In genomic region chr21:36471254-36471723, GRCh38 we compare ENCODE assay signal across 2 cellular contexts.
TF ChIP-seq lines count a peak whose summit lies in the region.

No MANE protein-coding gene starts in this region.

TF ChIP-seq in endothelial cell of umbilical vein, 7 proteins besides CTCF, POLR2A, EP300 and RAD21 (continued from another document):
- no peak for TF ChIP-seq EZH2 (IDR thresholded peaks at IDR 0.05; ENCODE audit: borderline replicate concordance, low read depth, low read length, severe bottlenecking)
- no peak for TF ChIP-seq JUN (IDR thresholded peaks at IDR 0.05; ENCODE audit: borderline replicate concordance, insufficient read depth, insufficient read length, low read depth)
- no peak for TF ChIP-seq FOS (IDR thresholded peaks at IDR 0.05; ENCODE audit: borderline replicate concordance, insufficient read depth, low read length)
- TF ChIP-seq POLR2AphosphoS5 (IDR thresholded peaks at IDR 0.05; ENCODE audit: insufficient read depth, low read depth, low read length), result no peak
- no peak for TF ChIP-seq MYC (IDR thresholded peaks at IDR 0.05; ENCODE audit: low read depth, low read length)

TF ChIP-seq in SK-N-SH, 30 proteins besides CTCF, POLR2A, EP300 and RAD21 (continued from another document):
- TF ChIP-seq ZBTB33 (IDR thresholded peaks at IDR 0.05; ENCODE audit: borderline replicate concordance, low read depth) (no peak), ELF1 (IDR thresholded peaks at IDR 0.05) (no peak), TCF12 (IDR thresholded peaks at IDR 0.05) (no peak), RCOR1 (IDR thresholded peaks at IDR 0.05; ENCODE audit: low read length) (no peak), CHD2 (IDR thresholded peaks at IDR 0.05; ENCODE audit: low read length, partially characterized antibody) (no peak), GABPA (IDR thresholded peaks at IDR 0.05; ENCODE audit: low read depth) (no peak), NFIC (IDR thresholded peaks at IDR 0.05; ENCODE audit: borderline replicate concordance) (no peak), FOXM1 (IDR thresholded peaks at IDR 0.05; ENCODE audit: low read depth) (no peak), MXI1 (IDR thresholded peaks at IDR 0.05; ENCODE audit: low read depth, low read length) (no peak)
